ENCODE assay signal across 18 cellular contexts in the genomic region with DNA sequence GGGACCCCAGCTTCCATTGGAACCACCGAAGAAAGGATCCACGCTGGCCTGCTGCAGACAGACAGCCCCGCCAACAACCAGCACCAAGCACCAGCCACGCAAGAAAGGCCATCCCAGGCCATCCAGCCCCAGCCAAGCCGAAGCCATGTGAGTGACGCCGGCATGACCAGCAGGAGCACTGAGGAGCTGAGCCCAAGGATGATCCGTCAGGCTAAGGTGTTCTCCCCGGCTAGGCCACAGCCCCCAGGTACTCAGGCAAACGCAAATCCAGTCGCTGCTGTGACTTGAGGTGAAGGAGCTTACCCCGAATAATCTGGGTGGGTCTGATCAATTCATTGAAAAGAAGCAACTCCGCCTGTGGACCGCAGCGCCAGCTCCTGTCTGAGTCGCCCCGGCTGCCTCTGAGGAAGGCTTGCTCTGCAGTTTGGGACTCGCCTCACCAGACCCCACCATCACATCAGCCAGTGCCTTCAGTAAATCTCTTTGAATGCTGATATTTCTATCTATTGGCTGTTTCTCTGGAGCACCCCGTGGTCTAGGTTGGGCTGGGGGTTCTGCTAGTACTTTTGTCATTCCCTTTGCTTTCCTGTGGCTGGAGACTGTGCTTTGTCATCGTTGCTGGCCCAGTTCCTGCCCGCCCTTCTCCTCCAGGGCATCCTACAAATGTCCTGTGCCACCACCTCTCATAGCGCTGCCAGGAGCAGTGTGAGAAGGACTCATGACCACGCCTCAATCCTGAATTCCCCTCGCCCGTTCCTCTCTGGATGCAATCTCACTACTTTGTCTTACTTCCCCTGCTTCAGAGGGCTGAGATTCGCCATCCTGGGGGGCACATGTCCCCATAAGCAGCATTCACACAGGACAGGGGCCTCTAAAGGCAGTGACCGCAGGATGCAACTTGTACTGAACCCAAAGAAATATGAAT. TPM values are rescaled to one million over a fixed set of nuclear protein-coding genes. Genes with fewer than 3 reads are reported as not detected.
DNase-seq lines count a peak whose midpoint lies in the region; ATAC-seq, FAIRE-seq and TF ChIP-seq lines count a peak whose summit lies in the region.
"Had no signal": no experiment of that assay in that cellular context is flagged by ENCODE, and none has a peak within 500 bp of the region (broad histone marks: within the 10 kb centered on the region; RNA-seq: fewer than 3 reads in every experiment).

No MANE protein-coding gene starts in this region.

- no peak for TF ChIP-seq EP300 in H1 (IDR thresholded peaks at IDR 0.05; ENCODE audit: borderline replicate concordance in 1 of 2, low read depth in 2 of 2, low read length in 2 of 2)

- no peaks in the 10 kb centered on the region for H3K9me2 ChIP-seq in PC-9 (ENCODE audit: insufficient read depth)

- no peaks in the 10 kb centered on the region for H3K4me1 Mint-ChIP-seq in activated naive CD4-positive, alpha-beta T cell treated with anti-CD3 and anti-CD28 coated beads, Interleukin-2, amount 50 U/mL, for 24 hours

- H2BK12ac ChIP-seq in H1 (ENCODE audit: low read depth, low read length): 0 out of 2 replicates have a peak overlapping the region, but pooled peaks have one; percentile 50

- H3K36me3 ChIP-seq in PC-9 (ENCODE audit: low read depth) (no peaks in the 10 kb centered on the region), H1 (ENCODE audit: control insufficient read depth in 2 of 4, insufficient read depth in 4 of 4, low read length in 3 of 4) (no peaks in the 10 kb centered on the region), upper lobe of right lung (no peaks in the 10 kb centered on the region)
- H3K36me3 ChIP-seq: SJCRH30 had no signal

- 0 out of 2 replicates have a peak, but pooled peaks cover 10% of the 10 kb centered on the region for H4K20me1 ChIP-seq in PC-9 (ENCODE audit: insufficient read depth)
- H4K20me1 ChIP-seq in H1 (replicated peaks in 1 of 2; ENCODE audit: control insufficient read depth in 1 of 2, insufficient read depth in 2 of 2, low read length in 2 of 2): no peaks in the 10 kb centered on the region

- CTCF ChIA-PET in PC-9 (lab: Charles Lee): interaction anchor here (0.6 kb wide), 3 partner anchors 216 to 499 kb away, joined by 3 to 7 read pairs (median 5); no protein-coding TSS in a partner anchor
- CTCF ChIA-PET in H1 (lab: Charles Lee; ENCODE audit: partially characterized antibody): interaction anchor here (0.6 to 1.8 kb wide), 5 partner anchors 10 to 1527 kb away, joined by 3 to 6 read pairs (median 4); no protein-coding TSS in a partner anchor

- no peak overlapping the region for H3K4me3 Mint-ChIP-seq in activated naive CD4-positive, alpha-beta T cell treated with anti-CD3 and anti-CD28 coated beads, Interleukin-2, amount 50 U/mL, for 24 hours
- H3K4me3 Mint-ChIP-seq: CD14-positive monocyte had no signal

- DNase-seq in activated naive CD4-positive, alpha-beta T cell treated with Interleukin-2 at 50 U/mL for 16 hours: no peak
- peak; percentile 80 to 83 for DNase-seq in PC-9
- no peak for DNase-seq in H1 (ENCODE audit: low read depth in 1 of 2, low spot score in 2 of 2)
- DNase-seq in upper lobe of right lung: peak; percentile 50
- no peak for DNase-seq in stimulated activated CD4-positive, alpha-beta T cell treated with anti-CD3 and anti-CD28 coated beads, Interleukin-4, amount 100 ng/mL, for 4 hours
- no peak for DNase-seq in cerebellar nuclear complex (lab: John Stamatoyannopoulos, UW)
- DNase-seq in T-helper 1 cell: no peak
- DNase-seq: Caco-2, NCI-H146, NCI-H510A treated with DMSO at 0.1 percent for 48 hours, SJCRH30, SW 1271 had no signal

- H4K91ac ChIP-seq in H1 (replicated peaks; ENCODE audit: insufficient read length, low read length): no peak overlapping the region

- TF ChIP-seq CTCF in PC-9 (conservative IDR thresholded peaks at IDR 0.05) (no peak; the same call in 1 of the 2 replicates), H1 (IDR thresholded peaks at IDR 0.05; ENCODE audit: control extremely low read depth in 1 of 3, insufficient read depth in 1 of 3, low read depth in 1 of 3, low read length in 3 of 3) (no peak), upper lobe of right lung (IDR thresholded peaks at IDR 0.05) (no peak)

- H2BK120ac ChIP-seq in H1 (replicated peaks; ENCODE audit: low read depth, low read length): no peak overlapping the region

- TF ChIP-seq RAD21 in H1 (IDR thresholded peaks at IDR 0.05 in 1 of 2, conservative IDR thresholded peaks at IDR 0.05 in 1 of 2; ENCODE audit: low read depth in 2 of 2, low read length in 2 of 2): no peak

- no peak overlapping the region for H3K4ac ChIP-seq in H1 (replicated peaks; ENCODE audit: insufficient read length, low read depth, low read length)

- no peaks in the 10 kb centered on the region for H3K36me3 Mint-ChIP-seq in activated naive CD4-positive, alpha-beta T cell treated with anti-CD3 and anti-CD28 coated beads, Interleukin-2, amount 50 U/mL, for 24 hours
- H3K36me3 Mint-ChIP-seq: CD14-positive monocyte had no signal

- H3K4me1 ChIP-seq in PC-9 (replicated peaks; ENCODE audit: insufficient read depth) (peaks cover 5% of the 10 kb centered on the region), H1 (replicated peaks in 1 of 4; ENCODE audit: control insufficient read depth in 3 of 4, insufficient read depth in 4 of 4, low read length in 3 of 4) (peaks cover 0 to 3% (median 0%) of the 10 kb centered on the region in 4 experiments; a peak in 3 of 7 replicates), upper lobe of right lung (no peaks in the 10 kb centered on the region)
- H3K4me1 ChIP-seq: Caco-2, SJCRH30 had no signal

- no peak overlapping the region; the same call in 1 of the 2 replicates for H4K8ac ChIP-seq in H1 (ENCODE audit: extremely low read depth, insufficient read depth, low read length)

- TF ChIP-seq POLR2A in H1 (IDR thresholded peaks at IDR 0.05; ENCODE audit: control extremely low read depth in 1 of 2, low read depth in 2 of 2, low read length in 2 of 2): no peak

- WGBS in H1 (ENCODE audit: extremely low coverage in 1 of 2, insufficient coverage in 1 of 2, insufficient read length in 1 of 2, insufficient replicate concordance in 2 of 2, low coverage in 1 of 2, low lambda C conversion rate in 2 of 2, missing lambda C conversion rate in 1 of 2), 2 experiments: 95% methylated on average over 27 of the region's 27 CpGs; no CpG with 5 or more reads in 1 of the 2 experiments

- H2AFZ ChIP-seq in PC-9 (peak overlapping the region; percentile 77), H1 (ENCODE audit: low read length) (no peak overlapping the region)

- peaks cover 21% of the 10 kb centered on the region for H3K27me3 Mint-ChIP-seq in activated naive CD4-positive, alpha-beta T cell treated with anti-CD3 and anti-CD28 coated beads, Interleukin-2, amount 50 U/mL, for 24 hours

- no peak overlapping the region for H2BK15ac ChIP-seq in H1 (ENCODE audit: low read length)

- intact Hi-C loops in PC-9 (cut with micrococcal nuclease; ENCODE audit: unreplicated experiment): loop anchor here (2.0 kb wide), 2 partner anchors 19 to 27 kb away; partner anchors contain the start of gene CBX8
- intact Hi-C loops in upper lobe of right lung (cut with DNase I): no loop called here

- H3K79me2 ChIP-seq in PC-9 (ENCODE audit: low read depth) (peaks cover 45% of the 10 kb centered on the region), H1 (ENCODE audit: control insufficient read depth in 1 of 2, insufficient read depth in 2 of 2, low read length in 2 of 2) (no peaks in the 10 kb centered on the region)

- peaks cover 6% of the 10 kb centered on the region; the same call in 1 of the 2 replicates for H3F3A ChIP-seq in PC-9 (ENCODE audit: insufficient read depth, low read depth)

- H3K9me3 Mint-ChIP-seq in activated naive CD4-positive, alpha-beta T cell treated with anti-CD3 and anti-CD28 coated beads, Interleukin-2, amount 50 U/mL, for 24 hours: no peaks in the 10 kb centered on the region

- peak overlapping the region; percentile 14 for H3K27ac Mint-ChIP-seq in activated naive CD4-positive, alpha-beta T cell treated with anti-CD3 and anti-CD28 coated beads, Interleukin-2, amount 50 U/mL, for 24 hours

- no peak overlapping the region; the same call in 1 of the 2 replicates for H3K18ac ChIP-seq in H1 (ENCODE audit: extremely low read depth, low read length)

- H4K5ac ChIP-seq in H1 (ENCODE audit: insufficient read length, low read depth, low read length): no peak overlapping the region

- no peak for ATAC-seq in upper lobe of right lung

- no peak overlapping the region for H3K56ac ChIP-seq in H1 (replicated peaks; ENCODE audit: insufficient read length, low read depth, low read length)

- H3K23ac ChIP-seq in H1 (ENCODE audit: insufficient read length): no peak overlapping the region

- no peak overlapping the region for H2BK20ac ChIP-seq in H1 (ENCODE audit: low read length)

- no peaks in the 10 kb centered on the region for H3K79me1 ChIP-seq in H1 (ENCODE audit: low read depth, low read length)

- H3K4me2 ChIP-seq in PC-9 (peak overlapping the region; percentile 90), H1 (ENCODE audit: insufficient read depth in 1 of 2, low read depth in 2 of 2, low read length in 2 of 2) (no peak overlapping the region)

- H3K9me3 ChIP-seq in PC-9 (ENCODE audit: insufficient read depth, low read depth): no peaks in the 10 kb centered on the region
- no peaks in the 10 kb centered on the region for H3K9me3 ChIP-seq in H1 (ENCODE audit: insufficient read depth in 2 of 2, low read depth in 1 of 2, low read length in 1 of 2)
- H3K9me3 ChIP-seq in upper lobe of right lung: no peaks in the 10 kb centered on the region
- H3K9me3 ChIP-seq: Caco-2, SJCRH30 had no signal

- POLR2A ChIA-PET in PC-9 (lab: Charles Lee; ENCODE audit: unreplicated experiment) (interaction anchor here (0.6 to 0.7 kb wide), 4 partner anchors 11 to 123 kb away, joined by 3 to 18 read pairs (median 10); partner anchors contain the start of gene CBX8), H1 (lab: Charles Lee; ENCODE audit: partially characterized antibody) (interaction anchor here (1.1 kb wide), 1 partner anchor 13 kb away, joined by 3 read pairs; no protein-coding TSS in a partner anchor)

- H3K27me3 ChIP-seq in PC-9 (ENCODE audit: insufficient read depth, low read depth): no peaks in the 10 kb centered on the region
- no peaks in the 10 kb centered on the region; a peak in 2 of 7 replicates for H3K27me3 ChIP-seq in H1 (replicated peaks in 1 of 4; ENCODE audit: control insufficient read depth in 3 of 4, extremely low read depth in 1 of 4, insufficient read depth in 3 of 4, low read length in 3 of 4)
- peaks cover 32% of the 10 kb centered on the region for H3K27me3 ChIP-seq in upper lobe of right lung

- no peak overlapping the region for H3K14ac ChIP-seq in H1 (ENCODE audit: insufficient read length)

- no peak overlapping the region for H3K9ac ChIP-seq in H1 (replicated peaks in 1 of 4; ENCODE audit: extremely low read depth in 1 of 4, low read depth in 3 of 4, low read length in 3 of 4)

- H3K23me2 ChIP-seq in H1 (ENCODE audit: low read depth, low read length): no peaks in the 10 kb centered on the region

- FAIRE-seq in H1 (lab: Jason Lieb, UNC): no peak
- FAIRE-seq: A204.1, GM12891 had no signal

- H3K4me3 ChIP-seq in PC-9 (peak overlapping the region; percentile 95), H1 (ENCODE audit: extremely low read depth in 1 of 4, insufficient read depth in 2 of 4, low read depth in 3 of 4, low read length in 4 of 4) (no peak overlapping the region), upper lobe of right lung (no peak overlapping the region)
- H3K4me3 ChIP-seq: SJCRH30 had no signal

- BruUV-seq in PC-9 (replicated peaks; lab: Mats Ljungman, UMichigan): TSS peak; percentile 74

- H3K27ac ChIP-seq in PC-9 (peak overlapping the region; percentile 97), H1 (ENCODE audit: low read depth, low read length) (no peak overlapping the region), upper lobe of right lung (no peak overlapping the region)
- H3K27ac ChIP-seq: SJCRH30 had no signal

- no peak overlapping the region for H2AK5ac ChIP-seq in H1 (ENCODE audit: low read depth, low read length)

- H2BK5ac ChIP-seq in H1 (ENCODE audit: low read depth, low read length): no peak overlapping the region

RNA-seq across cellular contexts. Expression of gene CBX2, which starts 8.1 kb away (rescaled TPM):
- 30.4 and 32.6 TPM in 2 replicates for total RNA-seq in PC-9 (2021)
- total RNA-seq in H1 (2021; fragmentation: NEBNext Ultra II Directional; extraction: Animal tissue kit (Norgen Biotek cat#: 25700)): 83.9 and 85.9 TPM in 2 replicates
- 64.3 and 86.5 TPM in 2 replicates for polyA plus RNA-seq in H1 (2011; rRNA removed)
- polyA plus RNA-seq in H1 (2011; cell fraction: cytosol; rRNA removed): 76.8 TPM
- 109 TPM for polyA plus RNA-seq in H1 (2011; cell fraction: nucleus; rRNA removed)
- polyA plus RNA-seq in H1 (2012, experiment 1 of 2): 48.6 to 73.4 TPM (median 65.8 TPM) in 4 replicates
- 53.8 TPM for polyA plus RNA-seq in H1 (2012, experiment 2 of 2)
- polyA plus RNA-seq in H1 (2013, experiment 1 of 2): 40.5 TPM
- polyA plus RNA-seq in H1 (2013, experiment 2 of 2): 39.5 TPM
- polyA minus RNA-seq in H1 (2011; rRNA and poly(A)+ RNA removed): 45.5 and 56.4 TPM in 2 replicates
- polyA minus RNA-seq in H1 (2011; cell fraction: cytosol; rRNA and poly(A)+ RNA removed): 70.0 TPM
- 61.7 TPM for polyA minus RNA-seq in H1 (2011; cell fraction: nucleus; rRNA and poly(A)+ RNA removed)
- 3.4 TPM for total RNA-seq in upper lobe of right lung

RNA-seq across cellular contexts. Expression of gene CBX8, which starts 27.0 kb away (rescaled TPM):
- total RNA-seq in PC-9 (2021): 14.2 and 15.5 TPM in 2 replicates
- total RNA-seq in H1 (2021; fragmentation: NEBNext Ultra II Directional; extraction: Animal tissue kit (Norgen Biotek cat#: 25700)): 1.5 and 2.1 TPM in 2 replicates
- polyA plus RNA-seq in H1 (2011; rRNA removed): 0.09 and 0.31 TPM in 2 replicates
- polyA plus RNA-seq in H1 (2011; cell fraction: cytosol; rRNA removed): 0.28 TPM
- 0.33 TPM for polyA plus RNA-seq in H1 (2011; cell fraction: nucleus; rRNA removed)
- polyA plus RNA-seq in H1 (2012, experiment 1 of 2): 0.50 to 1.6 TPM (median 1.2 TPM) in 4 replicates
- polyA plus RNA-seq in H1 (2012, experiment 2 of 2): 1.0 TPM
- polyA plus RNA-seq in H1 (2013, experiment 1 of 2): 0.30 TPM
- 0.55 TPM for polyA plus RNA-seq in H1 (2013, experiment 2 of 2)
- 0.13 TPM in 1 of 2 replicates, not detected in the other for polyA minus RNA-seq in H1 (2011; rRNA and poly(A)+ RNA removed)
- 0.29 TPM for polyA minus RNA-seq in H1 (2011; cell fraction: cytosol; rRNA and poly(A)+ RNA removed)
- 0.30 TPM for polyA minus RNA-seq in H1 (2011; cell fraction: nucleus; rRNA and poly(A)+ RNA removed)
- total RNA-seq in upper lobe of right lung: 4.9 TPM

RNA-seq across cellular contexts. Expression of gene ENPP7, which starts 39.1 kb away (rescaled TPM):
- total RNA-seq in PC-9 (2021): not detected in 2 replicates
- not detected in 2 replicates for total RNA-seq in H1 (2021; fragmentation: NEBNext Ultra II Directional; extraction: Animal tissue kit (Norgen Biotek cat#: 25700))
- not detected in 2 replicates for polyA plus RNA-seq in H1 (2011; rRNA removed)
- polyA plus RNA-seq in H1 (2011; cell fraction: cytosol; rRNA removed): not detected
- polyA plus RNA-seq in H1 (2011; cell fraction: nucleus; rRNA removed): not detected
- not detected in 4 replicates for polyA plus RNA-seq in H1 (2012, experiment 1 of 2)
- not detected for polyA plus RNA-seq in H1 (2012, experiment 2 of 2)
- polyA plus RNA-seq in H1 (2013, experiment 1 of 2): not detected
- not detected for polyA plus RNA-seq in H1 (2013, experiment 2 of 2)
- not detected in 2 replicates for polyA minus RNA-seq in H1 (2011; rRNA and poly(A)+ RNA removed)
- polyA minus RNA-seq in H1 (2011; cell fraction: cytosol; rRNA and poly(A)+ RNA removed): not detected
- not detected for polyA minus RNA-seq in H1 (2011; cell fraction: nucleus; rRNA and poly(A)+ RNA removed)
- total RNA-seq in upper lobe of right lung: not detected
- total RNA-seq: G401, HT1080, SJCRH30 had no signal
- polyA plus RNA-seq: CD14-positive monocyte had no signal

Comparison
In these comparisons a context has a peak if more than half of its experiments do, and no peak if none do; other contexts are left out.
1. DNase-seq: peak in PC-9 (2 of 2) and upper lobe of right lung (single experiment); none in activated naive CD4-positive, alpha-beta T cell treated with Interleukin-2 at 50 U/mL for 16 hours (single experiment), H1 (0 of 2), stimulated activated CD4-positive, alpha-beta T cell treated with anti-CD3 and anti-CD28 coated beads, Interleukin-4, amount 100 ng/mL, for 4 hours (0 of 2), cerebellar nuclear complex (0 of 2) and T-helper 1 cell (0 of 5).